In genomic region chr3:120907659-120908029, GRCh38 we compare ENCODE assay signal across 9 cellular contexts. TPM values are rescaled to one million over a fixed set of nuclear protein-coding genes. Genes with fewer than 3 reads are reported as not detected.
DNase-seq lines count a peak whose midpoint lies in the region; ATAC-seq and TF ChIP-seq lines count a peak whose summit lies in the region.
"Had no signal": no experiment of that assay in that cellular context is flagged by ENCODE, and none has a peak within 500 bp of the region (broad histone marks: within the 10 kb centered on the region; RNA-seq: fewer than 3 reads in every experiment).

No MANE protein-coding gene starts in this region.

- H3K4me3 Mint-ChIP-seq in GM23338 = peak overlapping the region; percentile 85
- peak overlapping the region; percentile 41 for H3K4me3 Mint-ChIP-seq in activated T-helper 1 cell treated with anti-CD3 and anti-CD28 coated beads, Interleukin-12 subunit alpha, Interleukin-12 subunit beta, Interleukin-2, Interleukin-4 antibody, amounts not matched to agents 30 ng/mL and 10 ng/mL and 1 ng/mL, durations not matched to agents 14 hours and 24 hours and 36 hours
- H3K4me3 Mint-ChIP-seq in mesothelial cell of epicardium = peak overlapping the region; percentile 89

- no peaks in the 10 kb centered on the region for H3K9me2 ChIP-seq in GM23338 (ENCODE audit: insufficient read depth)

- peak overlapping the region; percentile 5; the same call in 1 of the 2 replicates for H2AFZ ChIP-seq in GM23338

- TF ChIP-seq CTCF in GM23338 (conservative IDR thresholded peaks at IDR 0.05; ENCODE audit: low read depth in 2 of 2) (no peak), mesothelial cell of epicardium (IDR thresholded peaks at IDR 0.05; ENCODE audit: unreplicated experiment) (no peak)

- intact Hi-C loops in activated T-helper 1 cell treated with anti-CD3 and anti-CD28 coated beads, Interleukin-12 subunit alpha, Interleukin-12 subunit beta, Interleukin-2, Interleukin-4 antibody, amounts not matched to agents 30 ng/mL and 10 ng/mL and 1 ng/mL, durations not matched to agents 14 hours and 24 hours and 36 hours (cut with micrococcal nuclease) = no loop called here

- H3K4me3 ChIP-seq in BLaER1 = peak overlapping the region; percentile 81
- peak overlapping the region; percentile 52 for H3K4me3 ChIP-seq in GM23338

- H3K27me3 ChIP-seq in BLaER1 = no peaks in the 10 kb centered on the region
- H3K27me3 ChIP-seq in GM23338 (ENCODE audit: insufficient read depth) = no peaks in the 10 kb centered on the region

- 0 out of 2 replicates have a peak, but pooled peaks cover 4% of the 10 kb centered on the region for H3K79me2 ChIP-seq in GM23338 (replicated peaks; ENCODE audit: insufficient read depth)

- no peaks in the 10 kb centered on the region for H3K36me3 ChIP-seq in BLaER1
- no peaks in the 10 kb centered on the region for H3K36me3 ChIP-seq in GM23338 (ENCODE audit: insufficient read depth)
- H3K36me3 ChIP-seq: heart left ventricle had no signal

- H3K9me3 ChIP-seq in BLaER1 = no peaks in the 10 kb centered on the region
- H3K9me3 ChIP-seq: heart left ventricle had no signal

- H3K4me1 Mint-ChIP-seq in GM23338 = peaks cover 13% of the 10 kb centered on the region; the same call in 2 of the 3 replicates
- peaks cover 5% of the 10 kb centered on the region for H3K4me1 Mint-ChIP-seq in activated T-helper 1 cell treated with anti-CD3 and anti-CD28 coated beads, Interleukin-12 subunit alpha, Interleukin-12 subunit beta, Interleukin-2, Interleukin-4 antibody, amounts not matched to agents 30 ng/mL and 10 ng/mL and 1 ng/mL, durations not matched to agents 14 hours and 24 hours and 36 hours (ENCODE audit: low read depth)
- peaks cover 11% of the 10 kb centered on the region for H3K4me1 Mint-ChIP-seq in mesothelial cell of epicardium

- peaks cover 28% of the 10 kb centered on the region for H3K4me1 ChIP-seq in BLaER1
- H3K4me1 ChIP-seq in GM23338 (ENCODE audit: insufficient read depth) = peaks cover 11% of the 10 kb centered on the region

- 0 out of 2 replicates have a peak overlapping the region, but pooled peaks have one; percentile 30 for H3K27ac Mint-ChIP-seq in GM23338
- H3K27ac Mint-ChIP-seq in activated T-helper 1 cell treated with anti-CD3 and anti-CD28 coated beads, Interleukin-12 subunit alpha, Interleukin-12 subunit beta, Interleukin-2, Interleukin-4 antibody, amounts not matched to agents 30 ng/mL and 10 ng/mL and 1 ng/mL, durations not matched to agents 14 hours and 24 hours and 36 hours = no peak overlapping the region
- no peak overlapping the region for H3K27ac Mint-ChIP-seq in mesothelial cell of epicardium

- H3K27me3 Mint-ChIP-seq in GM23338 (ENCODE audit: insufficient read depth, low read depth, poor library complexity) (peaks cover 9% of the 10 kb centered on the region), mesothelial cell of epicardium (ENCODE audit: low read depth) (peaks cover 65% of the 10 kb centered on the region)
- H3K27me3 Mint-ChIP-seq in activated T-helper 1 cell treated with anti-CD3 and anti-CD28 coated beads, Interleukin-12 subunit alpha, Interleukin-12 subunit beta, Interleukin-2, Interleukin-4 antibody, amounts not matched to agents 30 ng/mL and 10 ng/mL and 1 ng/mL, durations not matched to agents 14 hours and 24 hours and 36 hours (ENCODE audit: insufficient read depth) = peaks cover 41% of the 10 kb centered on the region

- H3K9me3 Mint-ChIP-seq in GM23338 = peaks cover 11% of the 10 kb centered on the region
- no peaks in the 10 kb centered on the region for H3K9me3 Mint-ChIP-seq in activated T-helper 1 cell treated with anti-CD3 and anti-CD28 coated beads, Interleukin-12 subunit alpha, Interleukin-12 subunit beta, Interleukin-2, Interleukin-4 antibody, amounts not matched to agents 30 ng/mL and 10 ng/mL and 1 ng/mL, durations not matched to agents 14 hours and 24 hours and 36 hours
- no peaks in the 10 kb centered on the region for H3K9me3 Mint-ChIP-seq in mesothelial cell of epicardium

- H3K27ac ChIP-seq in BLaER1 (no peak overlapping the region), GM23338 (ENCODE audit: low read depth) (no peak overlapping the region)

- H3F3A ChIP-seq in GM23338 (replicated peaks; ENCODE audit: low read depth) = no peaks in the 10 kb centered on the region

- H3K9ac ChIP-seq in BLaER1 = no peak overlapping the region

- H3K4me2 ChIP-seq in BLaER1 (peak overlapping the region; percentile 84), GM23338 (peak overlapping the region; percentile 71)

- H3K36me3 Mint-ChIP-seq in GM23338 (ENCODE audit: low read depth) (peaks cover 8% of the 10 kb centered on the region), mesothelial cell of epicardium (no peaks in the 10 kb centered on the region)
- H3K36me3 Mint-ChIP-seq in activated T-helper 1 cell treated with anti-CD3 and anti-CD28 coated beads, Interleukin-12 subunit alpha, Interleukin-12 subunit beta, Interleukin-2, Interleukin-4 antibody, amounts not matched to agents 30 ng/mL and 10 ng/mL and 1 ng/mL, durations not matched to agents 14 hours and 24 hours and 36 hours (ENCODE audit: low read depth) = no peaks in the 10 kb centered on the region

- ATAC-seq in GM23338 (peak; percentile 90), GM21723 (IDR thresholded peaks at IDR 0.05; ENCODE audit: unreplicated experiment) (no peak), GM21528 (IDR thresholded peaks at IDR 0.05; ENCODE audit: low FRiP score, unreplicated experiment) (no peak)

- DNase-seq in GM23338 (ENCODE audit: low spot score) = no peak
- no peak for DNase-seq in activated T-helper 1 cell treated with anti-CD3 and anti-CD28 coated beads, Interleukin-12 subunit alpha, Interleukin-12 subunit beta, Interleukin-2, Interleukin-4 antibody, amounts not matched to agents 30 ng/mL and 10 ng/mL and 1 ng/mL, durations not matched to agents 14 hours and 24 hours and 36 hours (ENCODE audit: low spot score)
- no peak for DNase-seq in mesothelial cell of epicardium (ENCODE audit: low spot score in 2 of 2, unreplicated experiment in 2 of 2)
- DNase-seq in iPS-NIHi7 (ENCODE audit: extremely low spot score) = no peak
- no peak for DNase-seq in AML-193 (lab: John Stamatoyannopoulos, UW)

- H4K20me1 ChIP-seq in BLaER1 = no peaks in the 10 kb centered on the region
- H4K20me1 ChIP-seq in GM23338 (replicated peaks; ENCODE audit: insufficient read depth) = no peaks in the 10 kb centered on the region

TF ChIP-seq in GM23338, 12 proteins besides CTCF, POLR2A, EP300 and RAD21:
- TF ChIP-seq POLR2AphosphoS5 (IDR thresholded peaks at IDR 0.05; ENCODE audit: low read depth) = peak; percentile 38; the same call in 1 of the 2 replicates
- TF ChIP-seq EZH2phosphoT487 (IDR thresholded peaks at IDR 0.05; ENCODE audit: unreplicated experiment) = no peak
TF ChIP-seq in GM23338: peak in this region for 1.

RNA-seq across cellular contexts. Expression of gene STXBP5L, which starts 0.4 kb away (rescaled TPM):
- 2.9 and 4.2 TPM in 2 replicates for total RNA-seq in GM23338 (2014; rRNA removed; shearing (Covaris generic))
- 2.1 and 6.0 TPM in 2 replicates for polyA plus RNA-seq in GM23338 (2016; fragmentation: Nextera tagmentation; extraction: Ambion mirVana)
- not detected in 2 replicates for total RNA-seq in activated T-helper 1 cell treated with anti-CD3 and anti-CD28 coated beads, Interleukin-12 subunit alpha, Interleukin-12 subunit beta, Interleukin-2, Interleukin-4 antibody, amounts not matched to agents 30 ng/mL and 10 ng/mL and 1 ng/mL, durations not matched to agents 14 hours and 24 hours and 36 hours
- total RNA-seq in mesothelial cell of epicardium = 1.7 to 2.5 TPM (median 1.7 TPM) in 3 replicates
- polyA plus RNA-seq: heart left ventricle had no signal
